Comparison of ENCODE assay signal across 1 cellular context in the genomic region with DNA sequence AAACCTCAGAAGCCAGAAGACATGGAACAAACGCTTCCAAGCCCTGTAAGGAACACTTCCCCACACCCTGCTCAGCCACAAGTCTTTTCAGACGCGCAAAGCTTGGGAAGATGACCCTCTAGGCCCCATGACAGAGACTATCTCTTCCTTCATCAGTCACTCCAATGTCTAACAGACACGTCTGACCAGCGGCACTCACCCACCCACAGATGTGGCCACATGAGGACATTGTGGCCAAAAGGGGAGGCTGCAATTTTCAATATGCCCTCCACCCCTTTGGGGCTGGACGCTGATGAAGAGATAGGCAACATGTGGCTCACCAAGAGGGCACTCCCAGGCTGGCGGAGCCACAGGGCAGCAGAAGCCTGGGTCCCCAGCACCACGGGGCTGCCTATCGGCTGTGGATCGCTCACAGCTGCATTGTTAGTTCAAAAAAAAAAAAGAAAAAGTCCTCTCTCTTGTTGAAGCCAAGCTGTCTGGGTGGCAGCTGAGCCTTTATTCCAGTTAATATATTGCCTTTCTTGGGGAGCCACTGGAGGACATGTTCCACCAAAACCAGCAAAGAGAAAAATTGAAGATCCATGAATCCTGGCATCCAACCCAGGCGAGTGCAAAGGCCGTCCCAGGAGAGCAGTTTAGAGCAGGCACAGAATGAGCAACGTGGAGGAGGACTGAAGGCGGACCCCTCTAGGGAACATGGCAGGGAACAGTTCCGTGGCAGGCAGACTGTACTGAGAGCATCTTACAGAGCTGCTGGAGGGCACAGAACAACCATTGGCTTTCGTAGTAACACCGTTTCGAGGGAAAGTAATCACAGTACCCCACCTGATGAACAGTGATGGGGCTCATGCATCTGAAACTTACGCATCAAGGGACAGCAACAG.
TF ChIP-seq lines count a peak whose summit lies in the region.

No MANE protein-coding gene starts in this region.

TF ChIP-seq in HepG2, 621 proteins besides CTCF, POLR2A, EP300 and RAD21:
- TF ChIP-seq CAMTA2 (CRISPR knock-in tag; IDR thresholded peaks at IDR 0.05; ENCODE audit: borderline replicate concordance), result no peak
- no peak for TF ChIP-seq NCOA5 (CRISPR knock-in tag; IDR thresholded peaks at IDR 0.05)
- no peak for TF ChIP-seq ZBTB10 (CRISPR knock-in tag; IDR thresholded peaks at IDR 0.05; ENCODE audit: borderline replicate concordance)
- TF ChIP-seq MYNN (CRISPR knock-in tag; IDR thresholded peaks at IDR 0.05; ENCODE audit: low read depth), result no peak
